1 cellular context compared by ENCODE assay signal in genomic region chr12:49566361-49566760, GRCh38.
TF ChIP-seq lines count a peak whose summit lies in the region.

No MANE protein-coding gene starts in this region.

TF ChIP-seq in A549, 52 proteins besides CTCF, POLR2A, EP300 and RAD21:
- TF ChIP-seq ZSCAN20 (CRISPR knock-in tag; IDR thresholded peaks at IDR 0.05) (no peak), ESRRA (IDR thresholded peaks at IDR 0.05; ENCODE audit: borderline replicate concordance, low read length) (no peak), ATOH8 (CRISPR knock-in tag; IDR thresholded peaks at IDR 0.05; ENCODE audit: low read depth) (no peak)
